26 cellular contexts compared by ENCODE assay signal in genomic region chr7:14199336-14199735, GRCh38.
"Had no signal": no experiment of that assay in that cellular context is flagged by ENCODE, and none has a peak within 500 bp of the region (broad histone marks: within the 10 kb centered on the region; RNA-seq: fewer than 3 reads in every experiment).

No MANE protein-coding gene starts in this region.

- ATAC-seq: stimulated activated effector memory CD8-positive, alpha-beta T cell treated with anti-CD3 and anti-CD28 coated beads, Interleukin-12 subunit alpha, Interleukin-12 subunit beta, amount 100 ng/mL, for 72 hours; stimulated activated memory B cell treated with anti-CD40 and anti-IgM and Interleukin-4, amounts not matched to agents 10 μg/mL and 1 μg/mL and 100 μg/mL, for 72 hours; stimulated activated naive B cell treated with anti-CD40 and anti-IgM and Interleukin-4, amounts not matched to agents 10 μg/mL and 1 μg/mL and 100 μg/mL, for 72 hours; stimulated activated naive CD8-positive, alpha-beta T cell treated with anti-CD3 and anti-CD28 coated beads, Interleukin-15, amount 100 ng/mL, for 72 hours; stimulated activated naive CD8-positive, alpha-beta T cell treated with anti-CD3 and anti-CD28 coated beads, Interleukin-15, Interleukin-2, amounts not matched to agents 100 U/mL and 50 U/mL, for 24 hours; upper lobe of right lung had no signal

- H3K4me3 ChIP-seq: stomach, suprapubic skin, testis, thoracic aorta, thyroid gland, tibial artery, tibial nerve, transverse colon, upper lobe of left lung, upper lobe of right lung, uterus, vagina had no signal

- H3K27ac ChIP-seq: stomach, suprapubic skin, testis, thoracic aorta, thyroid gland, tibial artery, tibial nerve, transverse colon, upper lobe of left lung, upper lobe of right lung, uterus, vagina had no signal

- DNase-seq: stimulated activated CD4-positive, alpha-beta T cell treated with anti-CD3 and anti-CD28 coated beads, Interleukin-2, amount 100 ng/mL, for 48 hours; stimulated activated CD4-positive, alpha-beta T cell treated with anti-CD3 and anti-CD28 coated beads, Interleukin-4, amount 100 ng/mL, for 1 hour; stimulated activated CD4-positive, alpha-beta T cell treated with anti-CD3 and anti-CD28 coated beads, Interleukin-4, amount 100 ng/mL, for 24 hours; stimulated activated CD4-positive, alpha-beta T cell treated with anti-CD3 and anti-CD28 coated beads, Interleukin-4, amount 100 ng/mL, for 4 hours; stimulated activated CD8-positive, alpha-beta memory T cell treated with anti-CD3 and anti-CD28 coated beads, Interleukin-4, amount 100 ng/mL, for 48 hours; stimulated activated naive B cell treated with anti-CD40 and anti-IgM and Interleukin-4, amounts not matched to agents 10 μg/mL and 1 μg/mL and 100 μg/mL, for 72 hours; stimulated activated naive CD4-positive, alpha-beta T cell; stimulated activated naive CD4-positive, alpha-beta T cell treated with Interleukin-2 at 50 U/mL for 16 hours; stimulated activated naive CD8-positive, alpha-beta T cell treated with anti-CD3 and anti-CD28 coated beads, Interleukin-15, amount 100 ng/mL, for 72 hours; stimulated activated naive CD8-positive, alpha-beta T cell treated with anti-CD3 and anti-CD28 coated beads, Interleukin-15, Interleukin-2, amounts not matched to agents 100 U/mL and 50 U/mL, for 24 hours; stomach; substantia nigra; testis; thyroid gland; tibial artery; transverse colon; trophoblast cell; upper lobe of left lung; upper lobe of right lung; uterus had no signal

- H3K4me1 ChIP-seq: suprapubic skin, transverse colon, upper lobe of left lung, upper lobe of right lung, uterus had no signal

- H3K36me3 ChIP-seq: stomach, suprapubic skin, thoracic aorta, thyroid gland, tibial artery, tibial nerve, transverse colon, upper lobe of left lung, upper lobe of right lung, uterus, vagina had no signal

- H3K9me3 ChIP-seq: suprapubic skin, testis, thoracic aorta, thyroid gland, transverse colon, upper lobe of left lung, upper lobe of right lung, uterus, vagina had no signal
